In the genomic region with DNA sequence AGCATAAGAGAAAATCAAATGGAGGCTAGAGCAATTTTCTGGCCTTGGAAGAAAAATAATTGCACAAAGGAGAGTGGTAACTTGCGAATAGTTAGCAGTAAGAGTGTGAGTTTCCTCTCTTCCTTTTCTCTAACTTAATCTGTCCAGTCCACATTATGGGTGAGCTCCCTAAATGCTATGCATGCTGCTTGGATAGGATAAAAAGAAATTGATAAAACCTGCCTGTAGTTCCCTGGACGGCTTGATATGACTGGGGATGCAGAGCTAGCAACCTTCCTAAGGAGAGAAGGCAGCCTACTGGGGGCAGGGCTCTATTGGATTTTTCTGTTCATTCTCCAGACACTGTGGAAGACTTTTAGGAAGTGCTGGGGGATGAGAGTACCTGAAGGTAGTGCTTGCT, we compare ENCODE assay signal across 1 cellular context.
TF ChIP-seq lines count a peak whose summit lies in the region.

No MANE protein-coding gene starts in this region.

TF ChIP-seq in K562, 482 proteins besides CTCF, POLR2A, EP300 and RAD21 (continued from another document):
- TF ChIP-seq, protein P1, sequence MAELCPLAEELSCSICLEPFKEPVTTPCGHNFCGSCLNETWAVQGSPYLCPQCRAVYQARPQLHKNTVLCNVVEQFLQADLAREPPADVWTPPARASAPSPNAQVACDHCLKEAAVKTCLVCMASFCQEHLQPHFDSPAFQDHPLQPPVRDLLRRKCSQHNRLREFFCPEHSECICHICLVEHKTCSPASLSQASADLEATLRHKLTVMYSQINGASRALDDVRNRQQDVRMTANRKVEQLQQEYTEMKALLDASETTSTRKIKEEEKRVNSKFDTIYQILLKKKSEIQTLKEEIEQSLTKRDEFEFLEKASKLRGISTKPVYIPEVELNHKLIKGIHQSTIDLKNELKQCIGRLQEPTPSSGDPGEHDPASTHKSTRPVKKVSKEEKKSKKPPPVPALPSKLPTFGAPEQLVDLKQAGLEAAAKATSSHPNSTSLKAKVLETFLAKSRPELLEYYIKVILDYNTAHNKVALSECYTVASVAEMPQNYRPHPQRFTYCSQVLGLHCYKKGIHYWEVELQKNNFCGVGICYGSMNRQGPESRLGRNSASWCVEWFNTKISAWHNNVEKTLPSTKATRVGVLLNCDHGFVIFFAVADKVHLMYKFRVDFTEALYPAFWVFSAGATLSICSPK (IDR thresholded peaks at IDR 0.05; ENCODE audit: borderline replicate concordance) = no peak
- TF ChIP-seq RBM15 (IDR thresholded peaks at IDR 0.05; ENCODE audit: insufficient read depth, low read length) (no peak), TCF3 (CRISPR knock-in tag; IDR thresholded peaks at IDR 0.05) (peak; percentile 68), TRIM28 (IDR thresholded peaks at IDR 0.05) (no peak), HNRNPLL (IDR thresholded peaks at IDR 0.05; ENCODE audit: low read depth, low read length, poor library complexity, severe bottlenecking) (no peak), CBX3 (IDR thresholded peaks at IDR 0.05; ENCODE audit: borderline replicate concordance in 1 of 2, low read length in 2 of 2) (no peak), NR2F6 (CRISPR knock-in tag; IDR thresholded peaks at IDR 0.05) (no peak), U2AF2 (optimal IDR thresholded peaks at IDR 0.05; ENCODE audit: low read depth, low read length) (no peak), BDP1 (IDR thresholded peaks at IDR 0.05; ENCODE audit: insufficient read depth, insufficient read length) (no peak)
- TF ChIP-seq, protein P2, sequence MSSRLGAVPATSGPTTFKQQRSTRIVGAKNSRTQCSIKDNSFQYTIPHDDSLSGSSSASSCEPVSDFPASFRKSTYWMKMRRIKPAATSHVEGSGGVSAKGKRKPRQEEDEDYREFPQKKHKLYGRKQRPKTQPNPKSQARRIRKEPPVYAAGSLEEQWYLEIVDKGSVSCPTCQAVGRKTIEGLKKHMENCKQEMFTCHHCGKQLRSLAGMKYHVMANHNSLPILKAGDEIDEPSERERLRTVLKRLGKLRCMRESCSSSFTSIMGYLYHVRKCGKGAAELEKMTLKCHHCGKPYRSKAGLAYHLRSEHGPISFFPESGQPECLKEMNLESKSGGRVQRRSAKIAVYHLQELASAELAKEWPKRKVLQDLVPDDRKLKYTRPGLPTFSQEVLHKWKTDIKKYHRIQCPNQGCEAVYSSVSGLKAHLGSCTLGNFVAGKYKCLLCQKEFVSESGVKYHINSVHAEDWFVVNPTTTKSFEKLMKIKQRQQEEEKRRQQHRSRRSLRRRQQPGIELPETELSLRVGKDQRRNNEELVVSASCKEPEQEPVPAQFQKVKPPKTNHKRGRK (tag; IDR thresholded peaks at IDR 0.05) = no peak
- TF ChIP-seq, protein P3, sequence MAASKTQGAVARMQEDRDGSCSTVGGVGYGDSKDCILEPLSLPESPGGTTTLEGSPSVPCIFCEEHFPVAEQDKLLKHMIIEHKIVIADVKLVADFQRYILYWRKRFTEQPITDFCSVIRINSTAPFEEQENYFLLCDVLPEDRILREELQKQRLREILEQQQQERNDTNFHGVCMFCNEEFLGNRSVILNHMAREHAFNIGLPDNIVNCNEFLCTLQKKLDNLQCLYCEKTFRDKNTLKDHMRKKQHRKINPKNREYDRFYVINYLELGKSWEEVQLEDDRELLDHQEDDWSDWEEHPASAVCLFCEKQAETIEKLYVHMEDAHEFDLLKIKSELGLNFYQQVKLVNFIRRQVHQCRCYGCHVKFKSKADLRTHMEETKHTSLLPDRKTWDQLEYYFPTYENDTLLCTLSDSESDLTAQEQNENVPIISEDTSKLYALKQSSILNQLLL (CRISPR knock-in tag; IDR thresholded peaks at IDR 0.05; ENCODE audit: borderline replicate concordance) = no peak
- TF ChIP-seq, protein P4, sequence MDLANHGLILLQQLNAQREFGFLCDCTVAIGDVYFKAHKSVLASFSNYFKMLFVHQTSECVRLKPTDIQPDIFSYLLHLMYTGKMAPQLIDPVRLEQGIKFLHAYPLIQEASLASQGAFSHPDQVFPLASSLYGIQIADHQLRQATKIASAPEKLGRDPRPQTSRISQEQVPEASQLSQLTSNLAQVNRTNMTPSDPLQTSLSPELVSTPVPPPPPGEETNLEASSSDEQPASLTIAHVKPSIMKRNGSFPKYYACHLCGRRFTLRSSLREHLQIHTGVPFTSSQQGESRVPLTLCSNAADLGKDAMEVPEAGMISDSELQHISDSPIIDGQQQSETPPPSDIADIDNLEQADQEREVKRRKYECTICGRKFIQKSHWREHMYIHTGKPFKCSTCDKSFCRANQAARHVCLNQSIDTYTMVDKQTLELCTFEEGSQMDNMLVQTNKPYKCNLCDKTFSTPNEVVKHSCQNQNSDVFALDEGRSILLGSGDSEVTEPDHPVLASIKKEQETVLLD (IDR thresholded peaks at IDR 0.05) = no peak
- TF ChIP-seq, protein P5, sequence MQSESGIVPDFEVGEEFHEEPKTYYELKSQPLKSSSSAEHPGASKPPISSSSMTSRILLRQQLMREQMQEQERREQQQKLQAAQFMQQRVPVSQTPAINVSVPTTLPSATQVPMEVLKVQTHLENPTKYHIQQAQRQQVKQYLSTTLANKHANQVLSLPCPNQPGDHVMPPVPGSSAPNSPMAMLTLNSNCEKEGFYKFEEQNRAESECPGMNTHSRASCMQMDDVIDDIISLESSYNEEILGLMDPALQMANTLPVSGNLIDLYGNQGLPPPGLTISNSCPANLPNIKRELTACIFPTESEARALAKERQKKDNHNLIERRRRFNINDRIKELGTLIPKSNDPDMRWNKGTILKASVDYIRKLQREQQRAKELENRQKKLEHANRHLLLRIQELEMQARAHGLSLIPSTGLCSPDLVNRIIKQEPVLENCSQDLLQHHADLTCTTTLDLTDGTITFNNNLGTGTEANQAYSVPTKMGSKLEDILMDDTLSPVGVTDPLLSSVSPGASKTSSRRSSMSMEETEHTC (IDR thresholded peaks at IDR 0.05) = no peak
- TF ChIP-seq, protein P6, sequence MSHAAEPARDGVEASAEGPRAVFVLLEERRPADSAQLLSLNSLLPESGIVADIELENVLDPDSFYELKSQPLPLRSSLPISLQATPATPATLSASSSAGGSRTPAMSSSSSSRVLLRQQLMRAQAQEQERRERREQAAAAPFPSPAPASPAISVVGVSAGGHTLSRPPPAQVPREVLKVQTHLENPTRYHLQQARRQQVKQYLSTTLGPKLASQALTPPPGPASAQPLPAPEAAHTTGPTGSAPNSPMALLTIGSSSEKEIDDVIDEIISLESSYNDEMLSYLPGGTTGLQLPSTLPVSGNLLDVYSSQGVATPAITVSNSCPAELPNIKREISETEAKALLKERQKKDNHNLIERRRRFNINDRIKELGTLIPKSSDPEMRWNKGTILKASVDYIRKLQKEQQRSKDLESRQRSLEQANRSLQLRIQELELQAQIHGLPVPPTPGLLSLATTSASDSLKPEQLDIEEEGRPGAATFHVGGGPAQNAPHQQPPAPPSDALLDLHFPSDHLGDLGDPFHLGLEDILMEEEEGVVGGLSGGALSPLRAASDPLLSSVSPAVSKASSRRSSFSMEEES (CRISPR knock-in tag; IDR thresholded peaks at IDR 0.05) = no peak
- TF ChIP-seq, protein P7, sequence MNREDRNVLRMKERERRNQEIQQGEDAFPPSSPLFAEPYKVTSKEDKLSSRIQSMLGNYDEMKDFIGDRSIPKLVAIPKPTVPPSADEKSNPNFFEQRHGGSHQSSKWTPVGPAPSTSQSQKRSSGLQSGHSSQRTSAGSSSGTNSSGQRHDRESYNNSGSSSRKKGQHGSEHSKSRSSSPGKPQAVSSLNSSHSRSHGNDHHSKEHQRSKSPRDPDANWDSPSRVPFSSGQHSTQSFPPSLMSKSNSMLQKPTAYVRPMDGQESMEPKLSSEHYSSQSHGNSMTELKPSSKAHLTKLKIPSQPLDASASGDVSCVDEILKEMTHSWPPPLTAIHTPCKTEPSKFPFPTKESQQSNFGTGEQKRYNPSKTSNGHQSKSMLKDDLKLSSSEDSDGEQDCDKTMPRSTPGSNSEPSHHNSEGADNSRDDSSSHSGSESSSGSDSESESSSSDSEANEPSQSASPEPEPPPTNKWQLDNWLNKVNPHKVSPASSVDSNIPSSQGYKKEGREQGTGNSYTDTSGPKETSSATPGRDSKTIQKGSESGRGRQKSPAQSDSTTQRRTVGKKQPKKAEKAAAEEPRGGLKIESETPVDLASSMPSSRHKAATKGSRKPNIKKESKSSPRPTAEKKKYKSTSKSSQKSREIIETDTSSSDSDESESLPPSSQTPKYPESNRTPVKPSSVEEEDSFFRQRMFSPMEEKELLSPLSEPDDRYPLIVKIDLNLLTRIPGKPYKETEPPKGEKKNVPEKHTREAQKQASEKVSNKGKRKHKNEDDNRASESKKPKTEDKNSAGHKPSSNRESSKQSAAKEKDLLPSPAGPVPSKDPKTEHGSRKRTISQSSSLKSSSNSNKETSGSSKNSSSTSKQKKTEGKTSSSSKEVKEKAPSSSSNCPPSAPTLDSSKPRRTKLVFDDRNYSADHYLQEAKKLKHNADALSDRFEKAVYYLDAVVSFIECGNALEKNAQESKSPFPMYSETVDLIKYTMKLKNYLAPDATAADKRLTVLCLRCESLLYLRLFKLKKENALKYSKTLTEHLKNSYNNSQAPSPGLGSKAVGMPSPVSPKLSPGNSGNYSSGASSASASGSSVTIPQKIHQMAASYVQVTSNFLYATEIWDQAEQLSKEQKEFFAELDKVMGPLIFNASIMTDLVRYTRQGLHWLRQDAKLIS (CRISPR knock-in tag; IDR thresholded peaks at IDR 0.05) = no peak
